ENCODE assay signal across 13 cellular contexts in genomic region chr10:45561952-45562351, GRCh38.
"Had no signal": no experiment of that assay in that cellular context is flagged by ENCODE, and none has a peak within 500 bp of the region (broad histone marks: within the 10 kb centered on the region; RNA-seq: fewer than 3 reads in every experiment).

No MANE protein-coding gene starts in this region.

- H3K4me3 Mint-ChIP-seq: brain; central memory CD8-positive, alpha-beta T cell; T-helper 1 cell treated with Interleukin-12 subunit alpha and Interleukin-12 subunit beta and Interleukin-4 antibody, amounts not matched to agents 30 μg/mL and 1 μg/mL, for 36 hours had no signal

- DNase-seq: activated CD4-positive, CD25-positive, alpha-beta regulatory T cell treated with anti-CD3 and anti-CD28 coated beads, Interleukin-2, amount 50 U/mL, for 72 hours; activated gamma-delta T cell treated with Interleukin-2 at 50 U/mL for 16 hours; amygdala; cortex of kidney; effector CD8-positive, alpha-beta T cell; gastrocnemius medialis; kidney glomerular epithelial cell; posterior cingulate gyrus; stimulated activated naive CD4-positive, alpha-beta T cell; upper lobe of right lung had no signal

- H3K27ac Mint-ChIP-seq: T-helper 1 cell treated with Interleukin-12 subunit alpha and Interleukin-12 subunit beta and Interleukin-4 antibody, amounts not matched to agents 30 μg/mL and 1 μg/mL, for 36 hours had no signal

- H3K9me3 Mint-ChIP-seq: brain; central memory CD8-positive, alpha-beta T cell; T-helper 1 cell treated with Interleukin-12 subunit alpha and Interleukin-12 subunit beta and Interleukin-4 antibody, amounts not matched to agents 30 μg/mL and 1 μg/mL, for 36 hours had no signal

- H3K27me3 Mint-ChIP-seq: central memory CD8-positive, alpha-beta T cell had no signal
